Comparison of ENCODE assay signal across 1 cellular context in the genomic region with DNA sequence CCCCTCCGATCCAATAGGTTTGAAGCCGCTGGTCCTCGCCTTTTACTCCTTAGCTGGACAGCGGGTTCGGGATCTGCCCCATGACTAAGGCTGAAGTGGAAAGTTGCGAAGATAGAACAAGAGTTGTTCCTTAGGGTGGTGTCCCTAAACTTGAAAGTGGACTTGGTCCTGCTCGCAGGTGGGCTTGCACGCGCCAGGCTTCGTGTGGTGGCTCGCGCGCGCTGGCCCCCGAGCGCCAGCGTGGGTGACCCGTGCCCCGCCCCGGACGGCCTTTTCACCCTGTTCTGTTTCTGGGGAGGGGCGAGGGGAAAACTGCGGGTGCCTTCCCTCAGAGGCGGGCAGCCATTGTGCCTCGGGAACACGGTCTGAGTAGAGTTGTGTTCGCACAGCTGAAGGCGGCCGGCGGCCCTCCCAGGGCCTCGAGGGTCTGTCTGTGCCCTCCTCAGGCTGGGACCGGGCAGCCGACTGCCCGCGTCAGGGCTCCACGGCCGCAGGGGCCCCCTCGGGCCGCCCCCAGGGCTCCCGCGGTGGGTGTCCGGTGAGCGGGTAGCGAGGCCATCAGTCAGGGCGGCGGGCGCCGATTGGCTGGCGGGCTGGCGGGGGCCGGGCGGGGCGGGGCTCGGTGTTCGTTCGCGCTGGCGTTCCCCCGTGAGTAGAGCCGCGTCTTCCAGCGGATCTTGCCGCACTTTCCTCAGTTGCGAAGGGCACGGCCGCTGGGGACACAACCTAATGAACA.
TF ChIP-seq lines count a peak whose summit lies in the region.

No MANE protein-coding gene starts in this region.

TF ChIP-seq in HEK293, 187 proteins besides CTCF, POLR2A, EP300 and RAD21 (continued from another document and continues in another):
- TF ChIP-seq ZFHX2 (tag by site-specific recombination; conservative IDR thresholded peaks at IDR 0.05) (peak; percentile 74), ZNF175 (tag by site-specific recombination; IDR thresholded peaks at IDR 0.05) (no peak), ZBTB8A (tag by site-specific recombination; IDR thresholded peaks at IDR 0.05) (peak; percentile 88), ZSCAN30 (tag by site-specific recombination; IDR thresholded peaks at IDR 0.05) (peak; percentile 63; the same call in 1 of the 2 replicates), ZNF391 (tag by site-specific recombination; IDR thresholded peaks at IDR 0.05; ENCODE audit: borderline replicate concordance, low read depth) (no peak), BCL11B (tag by site-specific recombination; IDR thresholded peaks at IDR 0.05; ENCODE audit: low read depth) (no peak), ZNF266 (tag by site-specific recombination; IDR thresholded peaks at IDR 0.05; ENCODE audit: low read depth) (no peak), MEIS1 (CRISPR knock-in tag; IDR thresholded peaks at IDR 0.05; ENCODE audit: borderline replicate concordance) (no peak), ZEB2 (tag by site-specific recombination; IDR thresholded peaks at IDR 0.05) (peak; percentile 52; the same call in 1 of the 2 replicates), ZNF558 (tag by site-specific recombination; IDR thresholded peaks at IDR 0.05) (no peak), ZNF629 (tag by site-specific recombination; IDR thresholded peaks at IDR 0.05) (peak; percentile 10; the same call in 1 of the 2 replicates), ZNF626 (tag by site-specific recombination; IDR thresholded peaks at IDR 0.05) (no peak), YY1 (tag by site-specific recombination; IDR thresholded peaks at IDR 0.05) (peak; percentile 59), HOXC10 (CRISPR knock-in tag; IDR thresholded peaks at IDR 0.05) (no peak), ZNF654 (tag by site-specific recombination; IDR thresholded peaks at IDR 0.05; ENCODE audit: low read depth) (no peak), ZNF529 (tag by site-specific recombination; IDR thresholded peaks at IDR 0.05; ENCODE audit: insufficient replicate concordance) (no peak), ZFP69B (tag by site-specific recombination; IDR thresholded peaks at IDR 0.05) (no peak), ZNF16 (tag by site-specific recombination; IDR thresholded peaks at IDR 0.05; ENCODE audit: low read depth) (no peak), ZNF416 (tag by site-specific recombination; IDR thresholded peaks at IDR 0.05) (no peak), ZNF174 (tag by site-specific recombination; IDR thresholded peaks at IDR 0.05) (no peak), HOXD13 (CRISPR knock-in tag; IDR thresholded peaks at IDR 0.05; ENCODE audit: borderline replicate concordance) (no peak), ZNF670 (tag by site-specific recombination; IDR thresholded peaks at IDR 0.05; ENCODE audit: low read depth) (no peak), ZBTB7A (tag by site-specific recombination; IDR thresholded peaks at IDR 0.05; ENCODE audit: low read depth) (no peak), ZBTB48 (tag by site-specific recombination; IDR thresholded peaks at IDR 0.05) (peak; percentile 81), ZNF23 (tag by site-specific recombination; IDR thresholded peaks at IDR 0.05; ENCODE audit: borderline replicate concordance) (no peak), GLI4 (tag by site-specific recombination; IDR thresholded peaks at IDR 0.05) (no peak), ZNF138 (tag by site-specific recombination; IDR thresholded peaks at IDR 0.05; ENCODE audit: borderline replicate concordance) (no peak), ZNF223 (tag by site-specific recombination; IDR thresholded peaks at IDR 0.05) (no peak), KLF16 (tag by site-specific recombination; IDR thresholded peaks at IDR 0.05) (no peak), ZNF335 (tag by site-specific recombination; conservative IDR thresholded peaks at IDR 0.05) (peak; percentile 90), ZNF133 (tag by site-specific recombination; IDR thresholded peaks at IDR 0.05) (no peak), ZNF843 (tag by site-specific recombination; IDR thresholded peaks at IDR 0.05) (no peak), TCF7L2 (IDR thresholded peaks at IDR 0.05; ENCODE audit: borderline replicate concordance, low read depth, low read length) (no peak), ZBTB1 (tag by site-specific recombination; IDR thresholded peaks at IDR 0.05) (no peak), MZF1 (tag by site-specific recombination; IDR thresholded peaks at IDR 0.05; ENCODE audit: borderline replicate concordance) (no peak), ZIC2 (tag by site-specific recombination; IDR thresholded peaks at IDR 0.05) (peak; percentile 60), ZNF169 (tag by site-specific recombination; IDR thresholded peaks at IDR 0.05) (no peak), KLF9 (tag by site-specific recombination; IDR thresholded peaks at IDR 0.05; ENCODE audit: low read depth) (no peak; the same call in 1 of the 2 replicates), SCRT1 (tag by site-specific recombination; IDR thresholded peaks at IDR 0.05; ENCODE audit: borderline replicate concordance) (no peak), SP2 (tag by site-specific recombination; IDR thresholded peaks at IDR 0.05) (peak; percentile 57), ZSCAN16 (tag by site-specific recombination; IDR thresholded peaks at IDR 0.05) (no peak), ZNF658 (tag by site-specific recombination; IDR thresholded peaks at IDR 0.05) (no peak), ZNF791 (tag by site-specific recombination; IDR thresholded peaks at IDR 0.05) (no peak), ZNF555 (tag by site-specific recombination; conservative IDR thresholded peaks at IDR 0.05) (no peak)
- TF ChIP-seq, protein P1, sequence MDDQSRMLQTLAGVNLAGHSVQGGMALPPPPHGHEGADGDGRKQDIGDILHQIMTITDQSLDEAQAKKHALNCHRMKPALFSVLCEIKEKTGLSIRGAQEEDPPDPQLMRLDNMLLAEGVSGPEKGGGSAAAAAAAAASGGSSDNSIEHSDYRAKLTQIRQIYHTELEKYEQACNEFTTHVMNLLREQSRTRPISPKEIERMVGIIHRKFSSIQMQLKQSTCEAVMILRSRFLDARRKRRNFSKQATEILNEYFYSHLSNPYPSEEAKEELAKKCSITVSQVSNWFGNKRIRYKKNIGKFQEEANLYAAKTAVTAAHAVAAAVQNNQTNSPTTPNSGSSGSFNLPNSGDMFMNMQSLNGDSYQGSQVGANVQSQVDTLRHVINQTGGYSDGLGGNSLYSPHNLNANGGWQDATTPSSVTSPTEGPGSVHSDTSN (CRISPR knock-in tag; IDR thresholded peaks at IDR 0.05) = 0 out of 2 replicates have a peak, but pooled peaks have one; percentile 17
- TF ChIP-seq, protein P2, sequence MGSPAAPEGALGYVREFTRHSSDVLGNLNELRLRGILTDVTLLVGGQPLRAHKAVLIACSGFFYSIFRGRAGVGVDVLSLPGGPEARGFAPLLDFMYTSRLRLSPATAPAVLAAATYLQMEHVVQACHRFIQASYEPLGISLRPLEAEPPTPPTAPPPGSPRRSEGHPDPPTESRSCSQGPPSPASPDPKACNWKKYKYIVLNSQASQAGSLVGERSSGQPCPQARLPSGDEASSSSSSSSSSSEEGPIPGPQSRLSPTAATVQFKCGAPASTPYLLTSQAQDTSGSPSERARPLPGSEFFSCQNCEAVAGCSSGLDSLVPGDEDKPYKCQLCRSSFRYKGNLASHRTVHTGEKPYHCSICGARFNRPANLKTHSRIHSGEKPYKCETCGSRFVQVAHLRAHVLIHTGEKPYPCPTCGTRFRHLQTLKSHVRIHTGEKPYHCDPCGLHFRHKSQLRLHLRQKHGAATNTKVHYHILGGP (tag by site-specific recombination; IDR thresholded peaks at IDR 0.05) = no peak
- TF ChIP-seq, protein P3, sequence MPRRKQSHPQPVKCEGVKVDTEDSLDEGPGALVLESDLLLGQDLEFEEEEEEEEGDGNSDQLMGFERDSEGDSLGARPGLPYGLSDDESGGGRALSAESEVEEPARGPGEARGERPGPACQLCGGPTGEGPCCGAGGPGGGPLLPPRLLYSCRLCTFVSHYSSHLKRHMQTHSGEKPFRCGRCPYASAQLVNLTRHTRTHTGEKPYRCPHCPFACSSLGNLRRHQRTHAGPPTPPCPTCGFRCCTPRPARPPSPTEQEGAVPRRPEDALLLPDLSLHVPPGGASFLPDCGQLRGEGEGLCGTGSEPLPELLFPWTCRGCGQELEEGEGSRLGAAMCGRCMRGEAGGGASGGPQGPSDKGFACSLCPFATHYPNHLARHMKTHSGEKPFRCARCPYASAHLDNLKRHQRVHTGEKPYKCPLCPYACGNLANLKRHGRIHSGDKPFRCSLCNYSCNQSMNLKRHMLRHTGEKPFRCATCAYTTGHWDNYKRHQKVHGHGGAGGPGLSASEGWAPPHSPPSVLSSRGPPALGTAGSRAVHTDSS (tag by site-specific recombination; IDR thresholded peaks at IDR 0.05) = no peak
- TF ChIP-seq, protein P4, sequence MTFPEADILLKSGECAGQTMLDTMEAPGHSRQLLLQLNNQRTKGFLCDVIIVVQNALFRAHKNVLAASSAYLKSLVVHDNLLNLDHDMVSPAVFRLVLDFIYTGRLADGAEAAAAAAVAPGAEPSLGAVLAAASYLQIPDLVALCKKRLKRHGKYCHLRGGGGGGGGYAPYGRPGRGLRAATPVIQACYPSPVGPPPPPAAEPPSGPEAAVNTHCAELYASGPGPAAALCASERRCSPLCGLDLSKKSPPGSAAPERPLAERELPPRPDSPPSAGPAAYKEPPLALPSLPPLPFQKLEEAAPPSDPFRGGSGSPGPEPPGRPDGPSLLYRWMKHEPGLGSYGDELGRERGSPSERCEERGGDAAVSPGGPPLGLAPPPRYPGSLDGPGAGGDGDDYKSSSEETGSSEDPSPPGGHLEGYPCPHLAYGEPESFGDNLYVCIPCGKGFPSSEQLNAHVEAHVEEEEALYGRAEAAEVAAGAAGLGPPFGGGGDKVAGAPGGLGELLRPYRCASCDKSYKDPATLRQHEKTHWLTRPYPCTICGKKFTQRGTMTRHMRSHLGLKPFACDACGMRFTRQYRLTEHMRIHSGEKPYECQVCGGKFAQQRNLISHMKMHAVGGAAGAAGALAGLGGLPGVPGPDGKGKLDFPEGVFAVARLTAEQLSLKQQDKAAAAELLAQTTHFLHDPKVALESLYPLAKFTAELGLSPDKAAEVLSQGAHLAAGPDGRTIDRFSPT (tag by site-specific recombination; IDR thresholded peaks at IDR 0.05) = peak; percentile 90
- TF ChIP-seq, protein P5, sequence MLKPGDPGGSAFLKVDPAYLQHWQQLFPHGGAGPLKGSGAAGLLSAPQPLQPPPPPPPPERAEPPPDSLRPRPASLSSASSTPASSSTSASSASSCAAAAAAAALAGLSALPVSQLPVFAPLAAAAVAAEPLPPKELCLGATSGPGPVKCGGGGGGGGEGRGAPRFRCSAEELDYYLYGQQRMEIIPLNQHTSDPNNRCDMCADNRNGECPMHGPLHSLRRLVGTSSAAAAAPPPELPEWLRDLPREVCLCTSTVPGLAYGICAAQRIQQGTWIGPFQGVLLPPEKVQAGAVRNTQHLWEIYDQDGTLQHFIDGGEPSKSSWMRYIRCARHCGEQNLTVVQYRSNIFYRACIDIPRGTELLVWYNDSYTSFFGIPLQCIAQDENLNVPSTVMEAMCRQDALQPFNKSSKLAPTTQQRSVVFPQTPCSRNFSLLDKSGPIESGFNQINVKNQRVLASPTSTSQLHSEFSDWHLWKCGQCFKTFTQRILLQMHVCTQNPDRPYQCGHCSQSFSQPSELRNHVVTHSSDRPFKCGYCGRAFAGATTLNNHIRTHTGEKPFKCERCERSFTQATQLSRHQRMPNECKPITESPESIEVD (tag by site-specific recombination; IDR thresholded peaks at IDR 0.05) = no peak
- TF ChIP-seq, protein P6, sequence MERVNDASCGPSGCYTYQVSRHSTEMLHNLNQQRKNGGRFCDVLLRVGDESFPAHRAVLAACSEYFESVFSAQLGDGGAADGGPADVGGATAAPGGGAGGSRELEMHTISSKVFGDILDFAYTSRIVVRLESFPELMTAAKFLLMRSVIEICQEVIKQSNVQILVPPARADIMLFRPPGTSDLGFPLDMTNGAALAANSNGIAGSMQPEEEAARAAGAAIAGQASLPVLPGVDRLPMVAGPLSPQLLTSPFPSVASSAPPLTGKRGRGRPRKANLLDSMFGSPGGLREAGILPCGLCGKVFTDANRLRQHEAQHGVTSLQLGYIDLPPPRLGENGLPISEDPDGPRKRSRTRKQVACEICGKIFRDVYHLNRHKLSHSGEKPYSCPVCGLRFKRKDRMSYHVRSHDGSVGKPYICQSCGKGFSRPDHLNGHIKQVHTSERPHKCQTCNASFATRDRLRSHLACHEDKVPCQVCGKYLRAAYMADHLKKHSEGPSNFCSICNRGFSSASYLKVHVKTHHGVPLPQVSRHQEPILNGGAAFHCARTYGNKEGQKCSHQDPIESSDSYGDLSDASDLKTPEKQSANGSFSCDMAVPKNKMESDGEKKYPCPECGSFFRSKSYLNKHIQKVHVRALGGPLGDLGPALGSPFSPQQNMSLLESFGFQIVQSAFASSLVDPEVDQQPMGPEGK (tag by site-specific recombination; IDR thresholded peaks at IDR 0.05) = no peak; the same call in none of the 2 replicates
- TF ChIP-seq, protein P7, sequence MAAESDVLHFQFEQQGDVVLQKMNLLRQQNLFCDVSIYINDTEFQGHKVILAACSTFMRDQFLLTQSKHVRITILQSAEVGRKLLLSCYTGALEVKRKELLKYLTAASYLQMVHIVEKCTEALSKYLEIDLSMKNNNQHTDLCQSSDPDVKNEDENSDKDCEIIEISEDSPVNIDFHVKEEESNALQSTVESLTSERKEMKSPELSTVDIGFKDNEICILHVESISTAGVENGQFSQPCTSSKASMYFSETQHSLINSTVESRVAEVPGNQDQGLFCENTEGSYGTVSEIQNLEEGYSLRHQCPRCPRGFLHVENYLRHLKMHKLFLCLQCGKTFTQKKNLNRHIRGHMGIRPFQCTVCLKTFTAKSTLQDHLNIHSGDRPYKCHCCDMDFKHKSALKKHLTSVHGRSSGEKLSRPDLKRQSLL (tag by site-specific recombination; IDR thresholded peaks at IDR 0.05) = no peak
- TF ChIP-seq, protein P8, sequence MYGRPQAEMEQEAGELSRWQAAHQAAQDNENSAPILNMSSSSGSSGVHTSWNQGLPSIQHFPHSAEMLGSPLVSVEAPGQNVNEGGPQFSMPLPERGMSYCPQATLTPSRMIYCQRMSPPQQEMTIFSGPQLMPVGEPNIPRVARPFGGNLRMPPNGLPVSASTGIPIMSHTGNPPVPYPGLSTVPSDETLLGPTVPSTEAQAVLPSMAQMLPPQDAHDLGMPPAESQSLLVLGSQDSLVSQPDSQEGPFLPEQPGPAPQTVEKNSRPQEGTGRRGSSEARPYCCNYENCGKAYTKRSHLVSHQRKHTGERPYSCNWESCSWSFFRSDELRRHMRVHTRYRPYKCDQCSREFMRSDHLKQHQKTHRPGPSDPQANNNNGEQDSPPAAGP (tag by site-specific recombination; IDR thresholded peaks at IDR 0.05) = no peak
- TF ChIP-seq, protein P9, sequence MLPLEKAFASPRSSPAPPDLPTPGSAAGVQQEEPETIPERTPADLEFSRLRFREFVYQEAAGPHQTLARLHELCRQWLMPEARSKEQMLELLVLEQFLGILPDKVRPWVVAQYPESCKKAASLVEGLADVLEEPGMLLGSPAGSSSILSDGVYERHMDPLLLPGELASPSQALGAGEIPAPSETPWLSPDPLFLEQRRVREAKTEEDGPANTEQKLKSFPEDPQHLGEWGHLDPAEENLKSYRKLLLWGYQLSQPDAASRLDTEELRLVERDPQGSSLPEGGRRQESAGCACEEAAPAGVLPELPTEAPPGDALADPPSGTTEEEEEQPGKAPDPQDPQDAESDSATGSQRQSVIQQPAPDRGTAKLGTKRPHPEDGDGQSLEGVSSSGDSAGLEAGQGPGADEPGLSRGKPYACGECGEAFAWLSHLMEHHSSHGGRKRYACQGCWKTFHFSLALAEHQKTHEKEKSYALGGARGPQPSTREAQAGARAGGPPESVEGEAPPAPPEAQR (tag by site-specific recombination; IDR thresholded peaks at IDR 0.05) = no peak
